1 cellular context compared by ENCODE assay signal in genomic region chr10:72048450-72049124, GRCh38.
TF ChIP-seq lines count a peak whose summit lies in the region.

No MANE protein-coding gene starts in this region.

TF ChIP-seq in HEK293, 187 proteins besides CTCF, POLR2A, EP300 and RAD21 (continued from another document):
- peak; percentile 96 for TF ChIP-seq ZSCAN30 (tag by site-specific recombination; IDR thresholded peaks at IDR 0.05)
